ENCODE assay signal across 8 cellular contexts in the genomic region with DNA sequence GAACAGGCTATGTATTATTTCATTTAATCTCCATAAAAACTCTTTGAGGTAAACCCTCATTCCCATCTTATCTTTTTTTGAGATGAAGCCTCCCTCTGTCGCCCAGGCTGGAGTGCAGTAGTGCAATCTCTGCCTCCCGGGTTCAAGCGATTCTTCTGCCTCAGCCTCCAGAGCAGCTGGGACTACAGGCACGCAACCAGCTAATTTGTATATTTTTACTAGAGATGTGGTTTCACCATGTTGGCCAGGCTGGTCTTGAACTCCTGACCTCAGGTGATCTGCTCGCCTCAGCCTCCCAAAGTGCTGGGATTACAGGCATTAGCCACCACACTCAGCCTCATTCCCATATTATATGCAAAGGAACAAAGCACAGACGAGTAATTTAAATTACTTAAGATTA. TPM values are rescaled to one million over a fixed set of nuclear protein-coding genes. Genes with fewer than 3 reads are reported as not detected.
A peak's percentile ranks its signal among the peaks of the same experiment; 100 is the strongest.
DNase-seq lines count a peak whose midpoint lies in the region; ATAC-seq, FAIRE-seq and TF ChIP-seq lines count a peak whose summit lies in the region.
"Not testable (repeated sequence)": the region's sequence is repeated elsewhere in the genome, so short reads cannot be mapped to it uniquely, and the experiment has no call there.

No MANE protein-coding gene starts in this region.

- H3K23ac ChIP-seq in neuronal stem cell (ENCODE audit: low read depth, low read length, poor library complexity) = not testable (repeated sequence)

- H2AFZ ChIP-seq in keratinocyte (ENCODE audit: control insufficient read depth, low read length); neuronal stem cell (ENCODE audit: low read length): not testable (repeated sequence)

- peak overlapping the region; percentile 92 to 99; a peak in 5 of 6 replicates for H3K27ac ChIP-seq in A549
- not testable (repeated sequence) for H3K27ac ChIP-seq in keratinocyte (ENCODE audit: control insufficient read depth, insufficient read depth, low read length); neuronal stem cell (replicated peaks; ENCODE audit: low read length)

- H3K4me1 ChIP-seq in A549 = peaks cover 17% of the 10 kb centered on the region
- H3K4me1 ChIP-seq in keratinocyte (ENCODE audit: control insufficient read depth, extremely low read depth, insufficient read depth, low read length) = peaks cover 14% of the 10 kb centered on the region
- H3K4me1 ChIP-seq in neuronal stem cell (ENCODE audit: control insufficient read depth in 2 of 2, insufficient read depth in 1 of 2, low read depth in 1 of 2, low read length in 2 of 2) = not testable (repeated sequence)

- peaks cover 27% of the 10 kb centered on the region for H3K79me2 ChIP-seq in keratinocyte (ENCODE audit: control insufficient read depth, insufficient read depth, low read length)

- H3K27me3 Mint-ChIP-seq in WTC11 (ENCODE audit: low read depth); activated naive CD8-positive, alpha-beta T cell treated with anti-CD3 and anti-CD28 coated beads, Interleukin-2, amount 50 U/mL, for 24 hours; endothelial cell (ENCODE audit: unreplicated experiment): not testable (repeated sequence)

- H3K4me2 ChIP-seq in A549 (peak overlapping the region; percentile 87), keratinocyte (ENCODE audit: control insufficient read depth, extremely low read depth, insufficient read depth, low read depth, low read length) (peak overlapping the region; percentile 75), neuronal stem cell (ENCODE audit: insufficient read depth, low read length, poor library complexity, severe bottlenecking) (peak overlapping the region; percentile 13)

- H3K79me1 ChIP-seq in neuronal stem cell (ENCODE audit: low read depth, low read length) = not testable (repeated sequence)

- not testable (repeated sequence) for H3K9me1 ChIP-seq in keratinocyte (ENCODE audit: control insufficient read depth, extremely low read depth, insufficient read depth, low read length)

- H3K36me3 Mint-ChIP-seq in WTC11 (peaks cover 53% of the 10 kb centered on the region), endothelial cell (ENCODE audit: low read depth, unreplicated experiment) (peaks cover 24% of the 10 kb centered on the region)
- peaks cover 59% of the 10 kb centered on the region for H3K36me3 Mint-ChIP-seq in activated naive CD8-positive, alpha-beta T cell treated with anti-CD3 and anti-CD28 coated beads, Interleukin-2, amount 50 U/mL, for 24 hours (ENCODE audit: low read depth)

- H2AK5ac ChIP-seq in neuronal stem cell (ENCODE audit: low read depth, low read length) = not testable (repeated sequence)

- peak overlapping the region; percentile 100 for H3K4me3 Mint-ChIP-seq in WTC11
- H3K4me3 Mint-ChIP-seq in activated naive CD8-positive, alpha-beta T cell treated with anti-CD3 and anti-CD28 coated beads, Interleukin-2, amount 50 U/mL, for 24 hours = peak overlapping the region; percentile 100
- peak overlapping the region; percentile 100 for H3K4me3 Mint-ChIP-seq in endothelial cell (ENCODE audit: unreplicated experiment)

- CTCF ChIA-PET in A549 (lab: Yijun Ruan, JAX); WTC11 (lab: Charles Lee): not testable (repeated sequence)

- TF ChIP-seq EP300 in A549 (IDR thresholded peaks at IDR 0.05) = not testable (repeated sequence)

- H2BK5ac ChIP-seq in neuronal stem cell (ENCODE audit: low read length) = not testable (repeated sequence)

- dilution Hi-C loops in keratinocyte (cut with MboI; ENCODE audit: extremely low pct_ligation_motif_present, low sequenced_read_pairs) = not testable (repeated sequence)

- not testable (repeated sequence) for H3K27me3 ChIP-seq in MG63; keratinocyte (ENCODE audit: control insufficient read depth, extremely low read depth, insufficient read depth, low read length); neuronal stem cell (ENCODE audit: control insufficient read depth in 3 of 3, insufficient read depth in 3 of 3, low read depth in 1 of 3, low read length in 3 of 3)

- TF ChIP-seq RAD21 in A549 (conservative IDR thresholded peaks at IDR 0.05 in 1 of 2, IDR thresholded peaks at IDR 0.05 in 1 of 2) = not testable (repeated sequence)

- not testable (repeated sequence) for H3K14ac ChIP-seq in neuronal stem cell (ENCODE audit: low read length)

- H3K4me3 ChIP-seq in A549 (peak overlapping the region; percentile 66), GM08714 (ENCODE audit: low read length) (peak overlapping the region; percentile 68), MG63 (peak overlapping the region; percentile 71), keratinocyte (ENCODE audit: control insufficient read depth in 2 of 3, extremely low read depth in 1 of 3, insufficient read depth in 2 of 3, low read depth in 1 of 3, low read length in 3 of 3) (peak overlapping the region; percentile 82 to 91 (median 86)), neuronal stem cell (ENCODE audit: low read length in 2 of 2) (peak overlapping the region in 1 of 2 donors; percentile 28)

- TF ChIP-seq CTCF in A549 (IDR thresholded peaks at IDR 0.05); WTC11 (IDR thresholded peaks at IDR 0.05); endothelial cell (IDR thresholded peaks at IDR 0.05; ENCODE audit: unreplicated experiment); keratinocyte (optimal IDR thresholded peaks at IDR 0.05 in 1 of 3, IDR thresholded peaks at IDR 0.05 in 1 of 3, conservative IDR thresholded peaks at IDR 0.05 in 1 of 3; ENCODE audit: extremely low read depth in 1 of 3, insufficient read depth in 2 of 3, low read length in 3 of 3): not testable (repeated sequence)

- H3K18ac ChIP-seq in neuronal stem cell (ENCODE audit: low read length) = not testable (repeated sequence)

- not testable (repeated sequence) for DNase-seq in A549 (ENCODE audit: low read depth in 1 of 2, low spot score in 1 of 2); MG63; WTC11 (ENCODE audit: low spot score); activated naive CD8-positive, alpha-beta T cell treated with anti-CD3 and anti-CD28 coated beads, Interleukin-2, amount 50 U/mL, for 24 hours; endothelial cell (ENCODE audit: low spot score); keratinocyte (ENCODE audit: low read depth, low spot score); neuronal stem cell (ENCODE audit: low spot score)

- not testable (repeated sequence) for H3K9me3 ChIP-seq in A549; MG63; keratinocyte (ENCODE audit: control insufficient read depth, low read depth, low read length); neuronal stem cell (replicated peaks in 1 of 2; ENCODE audit: control insufficient read depth in 2 of 2, insufficient read depth in 1 of 2, low read depth in 1 of 2, low read length in 2 of 2)

- TF ChIP-seq POLR2A in A549 (IDR thresholded peaks at IDR 0.05; ENCODE audit: low read length) = not testable (repeated sequence)

- H3K36me3 ChIP-seq in MG63 = peaks cover 52% of the 10 kb centered on the region
- peaks cover 19 to 32% of the 10 kb centered on the region in 2 experiments for H3K36me3 ChIP-seq in keratinocyte (ENCODE audit: control insufficient read depth in 2 of 2, extremely low read depth in 1 of 2, insufficient read depth in 2 of 2, low read length in 2 of 2)
- peaks cover 34 to 50% of the 10 kb centered on the region in 2 donors for H3K36me3 ChIP-seq in neuronal stem cell (replicated peaks in 1 of 2; ENCODE audit: control insufficient read depth in 2 of 2, insufficient read depth in 2 of 2, low read length in 2 of 2)

- POLR2A ChIA-PET in A549 (lab: Yijun Ruan, JAX); WTC11 (lab: Charles Lee): not testable (repeated sequence)

- not testable (repeated sequence) for H3K9me3 Mint-ChIP-seq in WTC11; activated naive CD8-positive, alpha-beta T cell treated with anti-CD3 and anti-CD28 coated beads, Interleukin-2, amount 50 U/mL, for 24 hours; endothelial cell (ENCODE audit: unreplicated experiment)

- H4K8ac ChIP-seq in neuronal stem cell (ENCODE audit: low read depth, low read length) = not testable (repeated sequence)

- WGBS in A549 (ENCODE audit: missing lambda C conversion rate) = 60% methylated on average over 6 of the region's 6 CpGs
- no CpG with 5 or more reads among the region's 6 CpGs for WGBS in neuronal stem cell (ENCODE audit: extremely low coverage in 2 of 2, insufficient read length in 2 of 2, insufficient replicate concordance in 1 of 2), 2 donors

- not testable (repeated sequence) for ATAC-seq in A549; WTC11; activated naive CD8-positive, alpha-beta T cell treated with anti-CD3 and anti-CD28 coated beads, Interleukin-2, amount 50 U/mL, for 24 hours

- H3K4me1 Mint-ChIP-seq in WTC11 (peaks cover 19% of the 10 kb centered on the region), endothelial cell (ENCODE audit: unreplicated experiment) (peaks cover 14% of the 10 kb centered on the region)
- H3K4me1 Mint-ChIP-seq in activated naive CD8-positive, alpha-beta T cell treated with anti-CD3 and anti-CD28 coated beads, Interleukin-2, amount 50 U/mL, for 24 hours = peaks cover 39% of the 10 kb centered on the region

- H2BK12ac ChIP-seq in neuronal stem cell (ENCODE audit: low read length) = not testable (repeated sequence)

- not testable (repeated sequence) for H2BK15ac ChIP-seq in neuronal stem cell (ENCODE audit: low read length)

- not testable (repeated sequence) for FAIRE-seq in A549 (lab: Jason Lieb, UNC); keratinocyte (lab: Jason Lieb, UNC)

- H3K27ac Mint-ChIP-seq in WTC11 = peak overlapping the region; percentile 81
- peak overlapping the region; percentile 100 for H3K27ac Mint-ChIP-seq in activated naive CD8-positive, alpha-beta T cell treated with anti-CD3 and anti-CD28 coated beads, Interleukin-2, amount 50 U/mL, for 24 hours
- H3K27ac Mint-ChIP-seq in endothelial cell (ENCODE audit: unreplicated experiment) = not testable (repeated sequence)

- H4K20me1 ChIP-seq in keratinocyte (ENCODE audit: control insufficient read depth, extremely low read depth, insufficient read depth, low read length) = not testable (repeated sequence)

- H3K9ac ChIP-seq in keratinocyte (ENCODE audit: control insufficient read depth, extremely low read depth, insufficient read depth, low read length) = peak overlapping the region; percentile 88
- H3K9ac ChIP-seq in neuronal stem cell (ENCODE audit: low read depth, low read length, poor library complexity) = not testable (repeated sequence)

- H4K91ac ChIP-seq in neuronal stem cell (ENCODE audit: low read depth, low read length, poor library complexity) = not testable (repeated sequence)

- H3K4ac ChIP-seq in neuronal stem cell (ENCODE audit: low read length) = not testable (repeated sequence)

- not testable (repeated sequence) for H2BK120ac ChIP-seq in neuronal stem cell (ENCODE audit: low read depth, low read length)

RNA-seq across cellular contexts. Expression of a gene that starts 1.7 kb away (rescaled TPM):
- polyA plus RNA-seq in A549 (2011; rRNA removed) (2,693 and 2,889 TPM in 2 replicates), A549 (2017; fragmentation: RNase III; extraction: RNeasy Plus Mini Kit Qiagen cat#74134 plus additional on column Dnase treatment) (1,572 to 1,776 TPM (median 1,661 TPM) in 3 replicates), keratinocyte (1,620 to 2,338 TPM (median 2,192 TPM) in 3 replicates)
- 1,349 and 1,454 TPM in 2 replicates for polyA plus RNA-seq in A549 (2012; cell fraction: cytosol; rRNA removed)
- polyA plus RNA-seq in A549 (2012; cell fraction: nucleus; rRNA removed) = 377 and 674 TPM in 2 replicates
- 507 and 753 TPM in 2 replicates for polyA minus RNA-seq in A549 (2011; rRNA and poly(A)+ RNA removed)
- 2,256 and 2,803 TPM in 2 replicates for total RNA-seq in MG63 (2014; rRNA removed; shearing (Covaris generic); ENCODE audit: low replicate concordance)
- total RNA-seq in WTC11 (2021) (1,730 to 1,803 TPM (median 1,794 TPM) in 3 replicates), endothelial cell (ENCODE audit: unreplicated experiment) (1,436 TPM)
- 507 TPM for polyA plus RNA-seq in keratinocyte (2011; ENCODE audit: low read depth)
- 2,328 and 2,725 TPM in 2 replicates for polyA plus RNA-seq in keratinocyte (2011; cell fraction: cytosol; rRNA removed)
- 579 and 714 TPM in 2 replicates for polyA plus RNA-seq in keratinocyte (2011; cell fraction: nucleus; rRNA removed)
- polyA plus RNA-seq in keratinocyte (2012; ENCODE audit: low replicate concordance) = 1,889 and 2,325 TPM in 2 replicates
- polyA minus RNA-seq in keratinocyte = 272 to 530 TPM (median 458 TPM) in 3 replicates
- polyA minus RNA-seq in keratinocyte (2011; cell fraction: cytosol; rRNA and poly(A)+ RNA removed) = 531 TPM
- polyA minus RNA-seq in keratinocyte (2011; cell fraction: nucleus; rRNA and poly(A)+ RNA removed) = 120 and 161 TPM in 2 replicates
- 4,022 TPM for polyA plus RNA-seq in neuronal stem cell (2013, experiment 1 of 2)
- polyA plus RNA-seq in neuronal stem cell (2013, experiment 2 of 2) = 4,269 TPM

RNA-seq across cellular contexts. Expression of a gene that starts 11.1 kb away (rescaled TPM):
- polyA plus RNA-seq in A549 (2011; rRNA removed) (111 and 194 TPM in 2 replicates), A549 (2017; fragmentation: RNase III; extraction: RNeasy Plus Mini Kit Qiagen cat#74134 plus additional on column Dnase treatment) (73.1 to 78.6 TPM (median 77.1 TPM) in 3 replicates), keratinocyte (56.0 to 95.3 TPM (median 82.6 TPM) in 3 replicates)
- polyA plus RNA-seq in A549 (2012; cell fraction: cytosol; rRNA removed) = 40.4 and 45.9 TPM in 2 replicates
- 26.5 and 32.2 TPM in 2 replicates for polyA plus RNA-seq in A549 (2012; cell fraction: nucleus; rRNA removed)
- polyA minus RNA-seq in A549 (2011; rRNA and poly(A)+ RNA removed) = 73.8 and 78.2 TPM in 2 replicates
- total RNA-seq in MG63 (2014; rRNA removed; shearing (Covaris generic); ENCODE audit: low replicate concordance) = 18.5 and 48.3 TPM in 2 replicates
- total RNA-seq in WTC11 (2021) (112 TPM in 3 replicates), endothelial cell (ENCODE audit: unreplicated experiment) (97.8 TPM)
- 109 TPM for polyA plus RNA-seq in keratinocyte (2011; ENCODE audit: low read depth)
- polyA plus RNA-seq in keratinocyte (2011; cell fraction: cytosol; rRNA removed) = 63.8 and 95.7 TPM in 2 replicates
- 50.7 and 67.6 TPM in 2 replicates for polyA plus RNA-seq in keratinocyte (2011; cell fraction: nucleus; rRNA removed)
- polyA plus RNA-seq in keratinocyte (2012; ENCODE audit: low replicate concordance) = 40.8 and 79.8 TPM in 2 replicates
- 41.5 to 129 TPM (median 76.0 TPM) in 3 replicates for polyA minus RNA-seq in keratinocyte
- polyA minus RNA-seq in keratinocyte (2011; cell fraction: cytosol; rRNA and poly(A)+ RNA removed) = 92.7 TPM
- polyA minus RNA-seq in keratinocyte (2011; cell fraction: nucleus; rRNA and poly(A)+ RNA removed) = 38.1 and 83.2 TPM in 2 replicates
- polyA plus RNA-seq in neuronal stem cell (2013, experiment 1 of 2) = 42.0 TPM
- 43.1 TPM for polyA plus RNA-seq in neuronal stem cell (2013, experiment 2 of 2)

RNA-seq across cellular contexts. Expression of a gene that starts 25.5 kb away (rescaled TPM):
- 14.7 and 21.4 TPM in 2 replicates for polyA plus RNA-seq in A549 (2011; rRNA removed)
- polyA plus RNA-seq in A549 (2012; cell fraction: cytosol; rRNA removed) = 14.7 and 16.5 TPM in 2 replicates
- polyA plus RNA-seq in A549 (2012; cell fraction: nucleus; rRNA removed) = 46.1 and 61.5 TPM in 2 replicates
- polyA plus RNA-seq in A549 (2017; fragmentation: RNase III; extraction: RNeasy Plus Mini Kit Qiagen cat#74134 plus additional on column Dnase treatment) = 8.5 to 9.9 TPM (median 9.8 TPM) in 3 replicates
- 37.6 and 41.5 TPM in 2 replicates for polyA minus RNA-seq in A549 (2011; rRNA and poly(A)+ RNA removed)
- total RNA-seq in MG63 (2014; rRNA removed; shearing (Covaris generic); ENCODE audit: low replicate concordance) = 8.0 TPM in 2 replicates
- 26.5 to 32.2 TPM (median 31.7 TPM) in 3 replicates for total RNA-seq in WTC11 (2021)
- 47.9 TPM for total RNA-seq in endothelial cell (ENCODE audit: unreplicated experiment)
- 5.2 to 7.5 TPM (median 7.3 TPM) in 3 replicates for polyA plus RNA-seq in keratinocyte
- 12.9 TPM for polyA plus RNA-seq in keratinocyte (2011; ENCODE audit: low read depth)
- 4.5 and 5.9 TPM in 2 replicates for polyA plus RNA-seq in keratinocyte (2011; cell fraction: cytosol; rRNA removed)
- 38.7 and 45.8 TPM in 2 replicates for polyA plus RNA-seq in keratinocyte (2011; cell fraction: nucleus; rRNA removed)
- polyA plus RNA-seq in keratinocyte (2012; ENCODE audit: low replicate concordance) = 11.0 and 17.3 TPM in 2 replicates
- polyA minus RNA-seq in keratinocyte = 20.4 to 38.1 TPM (median 32.3 TPM) in 3 replicates
- 5.4 TPM for polyA minus RNA-seq in keratinocyte (2011; cell fraction: cytosol; rRNA and poly(A)+ RNA removed)
- polyA minus RNA-seq in keratinocyte (2011; cell fraction: nucleus; rRNA and poly(A)+ RNA removed) = 48.7 and 93.1 TPM in 2 replicates
- 7.0 TPM for polyA plus RNA-seq in neuronal stem cell (2013, experiment 1 of 2)
- 7.8 TPM for polyA plus RNA-seq in neuronal stem cell (2013, experiment 2 of 2)

Comparison
In these comparisons a context has a peak if more than half of its experiments do, and no peak if none do; other contexts are left out.
1. H3K4me2 ChIP-seq: peak in every context shown above with its lines; median percentile 87 in A549; 75 in keratinocyte; 13 in neuronal stem cell.